17 cellular contexts compared by ENCODE assay signal in genomic region chr16:69316595-69317034, GRCh38. TPM values are rescaled to one million over a fixed set of nuclear protein-coding genes. Genes with fewer than 3 reads are reported as not detected.
"Had no signal": no experiment of that assay in that cellular context is flagged by ENCODE, and none has a peak within 500 bp of the region (broad histone marks: within the 10 kb centered on the region; RNA-seq: fewer than 3 reads in every experiment).

No MANE protein-coding gene starts in this region.

- H3K9me3 Mint-ChIP-seq: activated naive CD4-positive, alpha-beta T cell treated with anti-CD3 and anti-CD28 coated beads for 36 hours; activated T-helper 17 cell treated with anti-CD3 and anti-CD28 coated beads, Interleukin-2, amount 50 U/mL, for 72 hours; dendritic cell treated with granulocyte-macrophage colony-stimulating factor and Interleukin-4, amounts not matched to agents 40 ng/mL and 50 ng/mL, for 4 days; naive B cell had no signal

- H3K9me3 ChIP-seq: heart right ventricle had no signal

- H3K27ac Mint-ChIP-seq: activated naive CD4-positive, alpha-beta T cell treated with anti-CD3 and anti-CD28 coated beads for 36 hours; activated T-helper 17 cell treated with anti-CD3 and anti-CD28 coated beads, Interleukin-2, amount 50 U/mL, for 72 hours; dendritic cell treated with granulocyte-macrophage colony-stimulating factor and Interleukin-4, amounts not matched to agents 40 ng/mL and 50 ng/mL, for 4 days; naive B cell had no signal

- FAIRE-seq: islet of Langerhans had no signal

- H3K27me3 Mint-ChIP-seq: activated T-helper 17 cell treated with anti-CD3 and anti-CD28 coated beads, Interleukin-2, amount 50 U/mL, for 72 hours; dendritic cell treated with granulocyte-macrophage colony-stimulating factor and Interleukin-4, amounts not matched to agents 40 ng/mL and 50 ng/mL, for 4 days; naive B cell had no signal

- H3K27ac ChIP-seq: brain microvascular endothelial cell, foreskin keratinocyte, heart right ventricle had no signal

- H3K4me3 Mint-ChIP-seq: activated naive CD4-positive, alpha-beta T cell treated with anti-CD3 and anti-CD28 coated beads for 36 hours; activated T-helper 17 cell treated with anti-CD3 and anti-CD28 coated beads, Interleukin-2, amount 50 U/mL, for 72 hours; dendritic cell treated with granulocyte-macrophage colony-stimulating factor and Interleukin-4, amounts not matched to agents 40 ng/mL and 50 ng/mL, for 4 days; naive B cell had no signal

- ATAC-seq: activated T-helper 17 cell treated with anti-CD3 and anti-CD28 coated beads, Interleukin-2, amount 50 U/mL, for 72 hours; foreskin keratinocyte; heart right ventricle; left colon had no signal

- H3K4me2 ChIP-seq: smooth muscle cell had no signal

- H3K4me1 ChIP-seq: foreskin keratinocyte had no signal

- DNase-seq: activated CD4-positive, alpha-beta T cell treated with anti-CD3 and anti-CD28 coated beads, Interleukin-2, amount 50 U/mL, for 1 hour; activated CD4-positive, CD25-positive, alpha-beta regulatory T cell; activated naive CD4-positive, alpha-beta T cell treated with anti-CD3 and anti-CD28 coated beads for 36 hours; amygdala; brain microvascular endothelial cell; effector memory CD4-positive, alpha-beta T cell; foreskin keratinocyte; heart right ventricle; left colon; naive B cell; stimulated activated CD4-positive, alpha-beta T cell treated with anti-CD3 and anti-CD28 coated beads, Interleukin-4, amount 100 ng/mL, for 4 hours; stimulated activated CD8-positive, alpha-beta memory T cell treated with anti-CD3 and anti-CD28 coated beads, Interleukin-4, amount 100 ng/mL, for 48 hours had no signal

- H3K4me3 ChIP-seq: heart right ventricle, smooth muscle cell had no signal

- H3K27me3 ChIP-seq: brain microvascular endothelial cell, foreskin keratinocyte, heart right ventricle had no signal

RNA-seq across cellular contexts. Expression of gene TMED6, which starts 35.0 kb away (rescaled TPM):
- total RNA-seq: foreskin keratinocyte, urinary bladder had no signal
